ENCODE assay signal across 9 cellular contexts in the genomic region with DNA sequence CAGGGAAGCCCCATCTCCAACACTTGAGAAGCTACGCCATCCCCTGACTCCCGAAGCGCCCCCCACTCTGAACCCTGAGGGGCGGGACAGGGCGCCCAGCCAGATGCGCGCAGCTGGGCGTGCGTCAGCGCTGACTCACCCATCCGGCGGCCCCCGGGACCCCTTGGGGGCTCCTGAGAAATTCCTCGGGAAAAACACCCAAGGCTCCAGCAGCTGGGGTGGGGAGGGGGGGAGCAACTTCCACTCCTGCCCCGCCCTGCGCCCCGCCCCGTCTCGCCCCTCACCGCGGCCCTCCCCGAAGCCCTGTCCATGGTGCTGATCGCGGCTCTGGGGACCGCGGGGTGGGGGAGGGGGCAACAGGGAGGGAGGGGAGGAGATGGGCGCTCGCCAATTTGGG. TPM values are rescaled to one million over a fixed set of nuclear protein-coding genes. Genes with fewer than 3 reads are reported as not detected.
A peak's percentile ranks its signal among the peaks of the same experiment; 100 is the strongest.
DNase-seq lines count a peak whose midpoint lies in the region; ATAC-seq and TF ChIP-seq lines count a peak whose summit lies in the region.
"Had no signal": no experiment of that assay in that cellular context is flagged by ENCODE, and none has a peak within 500 bp of the region (broad histone marks: within the 10 kb centered on the region; RNA-seq: fewer than 3 reads in every experiment).

No MANE protein-coding gene starts in this region.

- H3K36me3 Mint-ChIP-seq in activated T-cell treated with anti-CD3 and anti-CD28 coated beads, Interleukin-2, amount 50 U/mL, for 4 hours (ENCODE audit: insufficient read depth): peaks cover 2% of the 10 kb centered on the region
- no peaks in the 10 kb centered on the region for H3K36me3 Mint-ChIP-seq in progenitor cell of endocrine pancreas (ENCODE audit: insufficient read depth)

- no peak overlapping the region for H3K27ac ChIP-seq in foreskin keratinocyte
- H3K27ac ChIP-seq: KMS-11 had no signal

- TF ChIP-seq CTCF in HFF-Myc (IDR thresholded peaks at IDR 0.05; ENCODE audit: low read depth, low read length, missing control alignments): no peak
- no peak for TF ChIP-seq CTCF in foreskin keratinocyte (conservative IDR thresholded peaks at IDR 0.05)
- no peak for TF ChIP-seq CTCF in progenitor cell of endocrine pancreas (IDR thresholded peaks at IDR 0.05; ENCODE audit: unreplicated experiment)

- peaks cover 72% of the 10 kb centered on the region for H3K27me3 Mint-ChIP-seq in activated T-cell treated with anti-CD3 and anti-CD28 coated beads, Interleukin-2, amount 50 U/mL, for 4 hours (ENCODE audit: low read depth)
- peaks cover 80% of the 10 kb centered on the region for H3K27me3 Mint-ChIP-seq in progenitor cell of endocrine pancreas

- H3K4me1 ChIP-seq in foreskin keratinocyte: peaks cover 11% of the 10 kb centered on the region

- peak; percentile 49 to 58 for ATAC-seq in activated T-cell treated with anti-CD3 and anti-CD28 coated beads, Interleukin-2, amount 50 U/mL, for 4 hours
- ATAC-seq in foreskin keratinocyte (peak; percentile 43), GM18870 (IDR thresholded peaks at IDR 0.05; ENCODE audit: unreplicated experiment) (no peak), HG02840 (IDR thresholded peaks at IDR 0.05; ENCODE audit: low FRiP score, unreplicated experiment) (no peak)
- no peak for ATAC-seq in activated CD4-positive, CD25-positive, alpha-beta regulatory T cell treated with anti-CD3 and anti-CD28 coated beads, Interleukin-2, amount 50 U/mL, for 24 hours

- no peaks in the 10 kb centered on the region for H3K9me3 Mint-ChIP-seq in activated T-cell treated with anti-CD3 and anti-CD28 coated beads, Interleukin-2, amount 50 U/mL, for 4 hours
- no peaks in the 10 kb centered on the region for H3K9me3 Mint-ChIP-seq in progenitor cell of endocrine pancreas (ENCODE audit: low read depth)

- H3K4me3 Mint-ChIP-seq in activated T-cell treated with anti-CD3 and anti-CD28 coated beads, Interleukin-2, amount 50 U/mL, for 4 hours: no peak overlapping the region
- H3K4me3 Mint-ChIP-seq in progenitor cell of endocrine pancreas (ENCODE audit: low read depth): no peak overlapping the region

- DNase-seq in HFF-Myc (ENCODE audit: extremely low read depth, low read depth) (peak; percentile 61), foreskin keratinocyte (peak in 1 of 2 donors; percentile 26), progenitor cell of endocrine pancreas (ENCODE audit: low spot score, unreplicated experiment) (peak; percentile 65), SIG-M5 (lab: John Stamatoyannopoulos, UW) (no peak)
- DNase-seq in activated T-cell treated with anti-CD3 and anti-CD28 coated beads, Interleukin-2, amount 50 U/mL, for 4 hours: peak; percentile 25

- H3K4me1 Mint-ChIP-seq in activated T-cell treated with anti-CD3 and anti-CD28 coated beads, Interleukin-2, amount 50 U/mL, for 4 hours (ENCODE audit: low read depth): peaks cover 31% of the 10 kb centered on the region
- peaks cover 11% of the 10 kb centered on the region for H3K4me1 Mint-ChIP-seq in progenitor cell of endocrine pancreas (ENCODE audit: low read depth)

- H3K27me3 ChIP-seq in foreskin keratinocyte: peaks cover 10% of the 10 kb centered on the region

- no peak overlapping the region for H3K27ac Mint-ChIP-seq in progenitor cell of endocrine pancreas

- H3K4me3 ChIP-seq in HFF-Myc (replicated peaks; ENCODE audit: low read depth, low read length): peak overlapping the region; percentile 35; the same call in 1 of the 2 replicates

RNA-seq across cellular contexts. Expression of gene COL5A3, which starts 1.0 kb away (rescaled TPM):
- total RNA-seq in activated T-cell treated with anti-CD3 and anti-CD28 coated beads, Interleukin-2, amount 50 U/mL, for 4 hours: 1 to 10 TPM in 2 of 3 donors, under 1 TPM in 1; 0.46 to 2.8 (median 2.3) TPM
- total RNA-seq in foreskin keratinocyte: 1.8 and 5.0 TPM in 2 replicates
- polyA plus RNA-seq in foreskin keratinocyte: 0.97 and 2.5 TPM in 2 replicates
- total RNA-seq in progenitor cell of endocrine pancreas: 0.05 TPM in 1 of 2 replicates, not detected in the other

RNA-seq across cellular contexts. Expression of gene RDH8, which starts 4.0 kb away (rescaled TPM):
- total RNA-seq in activated T-cell treated with anti-CD3 and anti-CD28 coated beads, Interleukin-2, amount 50 U/mL, for 4 hours: not detected
- total RNA-seq in foreskin keratinocyte: not detected in 2 replicates
- polyA plus RNA-seq in foreskin keratinocyte: not detected in 2 replicates
- total RNA-seq in progenitor cell of endocrine pancreas: not detected in 2 replicates

Comparison
In these comparisons a context has a peak if more than half of its experiments do, and no peak if none do; other contexts are left out.
1. ATAC-seq: peak in activated T-cell treated with anti-CD3 and anti-CD28 coated beads, Interleukin-2, amount 50 U/mL, for 4 hours (2 of 2) and foreskin keratinocyte (single experiment); none in activated CD4-positive, CD25-positive, alpha-beta regulatory T cell treated with anti-CD3 and anti-CD28 coated beads, Interleukin-2, amount 50 U/mL, for 24 hours (0 of 2), GM18870 (single experiment) and HG02840 (single experiment).